12 cellular contexts compared by ENCODE assay signal in genomic region chr3:53243785-53244184, GRCh38. TPM values are rescaled to one million over a fixed set of nuclear protein-coding genes. Genes with fewer than 3 reads are reported as not detected.
DNase-seq lines count a peak whose midpoint lies in the region; ATAC-seq, FAIRE-seq and TF ChIP-seq lines count a peak whose summit lies in the region.
"Had no signal": no experiment of that assay in that cellular context is flagged by ENCODE, and none has a peak within 500 bp of the region (broad histone marks: within the 10 kb centered on the region; RNA-seq: fewer than 3 reads in every experiment).

No MANE protein-coding gene starts in this region.

- 87 to 88% methylated on average over 8 of the region's 8 CpGs for WGBS in GM23248 (ENCODE audit: low coverage in 1 of 2, low lambda C conversion rate in 2 of 2, missing lambda C conversion rate in 2 of 2), 2 experiments
- 92% methylated on average over 8 of the region's 8 CpGs; no CpG with 5 or more reads in 1 of the 2 experiments for WGBS in H1 (ENCODE audit: extremely low coverage in 1 of 2, insufficient coverage in 1 of 2, insufficient read length in 1 of 2, insufficient replicate concordance in 2 of 2, low coverage in 1 of 2, low lambda C conversion rate in 2 of 2, missing lambda C conversion rate in 1 of 2), 2 experiments

- H3K4me3 ChIP-seq in GM23248 (no peak overlapping the region), RWPE2 (ENCODE audit: severe bottlenecking) (no peak overlapping the region), H1 (ENCODE audit: extremely low read depth in 1 of 4, insufficient read depth in 2 of 4, low read depth in 3 of 4, low read length in 4 of 4) (no peak overlapping the region)
- H3K4me3 ChIP-seq: Peyer's patch had no signal

- POLR2A ChIA-PET in H1 (lab: Charles Lee; ENCODE audit: partially characterized antibody) = interaction anchor here (0.8 to 28.5 kb wide), 5 partner anchors 6 to 31 kb away, joined by 3 to 449 read pairs (median 4); partner anchors contain the start of gene TKT

- in situ Hi-C loops in GM23248 (cut with MboI) = no loop called here

- no peak for TF ChIP-seq RAD21 in H1 (IDR thresholded peaks at IDR 0.05 in 1 of 2, conservative IDR thresholded peaks at IDR 0.05 in 1 of 2; ENCODE audit: low read depth in 2 of 2, low read length in 2 of 2)

- no peaks in the 10 kb centered on the region for H3K27me3 Mint-ChIP-seq in osteocyte (ENCODE audit: unreplicated experiment)
- H3K27me3 Mint-ChIP-seq: activated naive CD8-positive, alpha-beta T cell had no signal

- H3K9me3 Mint-ChIP-seq in osteocyte (ENCODE audit: unreplicated experiment) = no peaks in the 10 kb centered on the region

- H3K79me1 ChIP-seq in H1 (ENCODE audit: low read depth, low read length) = peaks cover 22% of the 10 kb centered on the region

- H3K4me3 Mint-ChIP-seq in osteocyte (ENCODE audit: unreplicated experiment) = no peak overlapping the region
- H3K4me3 Mint-ChIP-seq: activated naive CD8-positive, alpha-beta T cell had no signal

- no peak overlapping the region for H4K5ac ChIP-seq in H1 (ENCODE audit: insufficient read length, low read depth, low read length)

- peaks cover 24% of the 10 kb centered on the region for H3K4me1 ChIP-seq in GM23248 (ENCODE audit: insufficient read depth)
- peaks cover 10% of the 10 kb centered on the region for H3K4me1 ChIP-seq in RWPE2 (ENCODE audit: insufficient read depth, poor library complexity, severe bottlenecking)
- H3K4me1 ChIP-seq in H1 (replicated peaks in 1 of 4; ENCODE audit: control insufficient read depth in 3 of 4, insufficient read depth in 4 of 4, low read length in 3 of 4) = peaks cover 4 to 21% (median 14%) of the 10 kb centered on the region in 4 experiments

- no peak overlapping the region for H3K4me2 ChIP-seq in GM23248 (ENCODE audit: unreplicated experiment)
- peak overlapping the region; percentile 3 to 5; a peak in 1 of 4 replicates for H3K4me2 ChIP-seq in H1 (ENCODE audit: insufficient read depth in 1 of 2, low read depth in 2 of 2, low read length in 2 of 2)

- H2AK5ac ChIP-seq in H1 (ENCODE audit: low read depth, low read length) = no peak overlapping the region

- CTCF ChIA-PET in H1 (lab: Charles Lee; ENCODE audit: partially characterized antibody) = interaction anchor here (0.7 to 10.6 kb wide), 12 partner anchors 8 to 56 kb away, joined by 3 to 64 read pairs (median 6); no protein-coding TSS in a partner anchor

- no peak overlapping the region for H2BK15ac ChIP-seq in H1 (ENCODE audit: low read length)

- no peak overlapping the region for H4K8ac ChIP-seq in H1 (ENCODE audit: extremely low read depth, insufficient read depth, low read length)

- H4K20me1 ChIP-seq in GM23248 (ENCODE audit: insufficient read depth) = peaks cover 11% of the 10 kb centered on the region
- peaks cover 40 to 64% of the 10 kb centered on the region in 2 experiments for H4K20me1 ChIP-seq in H1 (replicated peaks in 1 of 2; ENCODE audit: control insufficient read depth in 1 of 2, insufficient read depth in 2 of 2, low read length in 2 of 2)

- H3K36me3 Mint-ChIP-seq in osteocyte (ENCODE audit: unreplicated experiment) = peaks cover 36% of the 10 kb centered on the region

- H3K27ac ChIP-seq in GM23248 (peak overlapping the region; percentile 64; the same call in 1 of the 2 replicates), RWPE2 (ENCODE audit: poor library complexity, severe bottlenecking) (peak overlapping the region; percentile 27), H1 (ENCODE audit: low read depth, low read length) (no peak overlapping the region)
- H3K27ac ChIP-seq: Peyer's patch had no signal

- H3K4ac ChIP-seq in H1 (replicated peaks; ENCODE audit: insufficient read length, low read depth, low read length) = no peak overlapping the region

- no peaks in the 10 kb centered on the region for H3K9me3 ChIP-seq in GM23248 (ENCODE audit: low read depth)
- no peaks in the 10 kb centered on the region for H3K9me3 ChIP-seq in RWPE2 (ENCODE audit: severe bottlenecking)
- no peaks in the 10 kb centered on the region for H3K9me3 ChIP-seq in H1 (ENCODE audit: insufficient read depth in 2 of 2, low read depth in 1 of 2, low read length in 1 of 2)
- H3K9me3 ChIP-seq: Peyer's patch had no signal

- H2AFZ ChIP-seq in GM23248 = no peak overlapping the region
- H2AFZ ChIP-seq in H1 (ENCODE audit: low read length) = no peak overlapping the region

- H2BK120ac ChIP-seq in H1 (replicated peaks; ENCODE audit: low read depth, low read length) = no peak overlapping the region

- H3K9ac ChIP-seq in GM23248 (peak overlapping the region; percentile 58; the same call in 1 of the 2 replicates), H1 (replicated peaks in 1 of 4; ENCODE audit: extremely low read depth in 1 of 4, low read depth in 3 of 4, low read length in 3 of 4) (no peak overlapping the region)

- no peak for ATAC-seq in RWPE2 (ENCODE audit: low read depth)
- no peak for ATAC-seq in GM19035 (IDR thresholded peaks at IDR 0.05; ENCODE audit: unreplicated experiment)

- H3K9me2 ChIP-seq in GM23248 (ENCODE audit: insufficient read depth) = no peaks in the 10 kb centered on the region

- H3K23ac ChIP-seq in H1 (ENCODE audit: insufficient read length) = no peak overlapping the region

- no peak overlapping the region for H3K56ac ChIP-seq in H1 (replicated peaks; ENCODE audit: insufficient read length, low read depth, low read length)

- no peak overlapping the region for H2BK20ac ChIP-seq in H1 (ENCODE audit: low read length)

- TF ChIP-seq POLR2A in H1 (IDR thresholded peaks at IDR 0.05; ENCODE audit: control extremely low read depth in 1 of 2, low read depth in 2 of 2, low read length in 2 of 2) = no peak

- peaks cover 100% of the 10 kb centered on the region for H3K79me2 ChIP-seq in GM23248 (ENCODE audit: insufficient read depth)
- H3K79me2 ChIP-seq in H1 (ENCODE audit: control insufficient read depth in 1 of 2, insufficient read depth in 2 of 2, low read length in 2 of 2) = peaks cover 33 to 97% of the 10 kb centered on the region in 2 experiments

- no peaks in the 10 kb centered on the region for H3K23me2 ChIP-seq in H1 (ENCODE audit: low read depth, low read length)

- TF ChIP-seq CTCF in RWPE2 (IDR thresholded peaks at IDR 0.05; ENCODE audit: poor library complexity, severe bottlenecking) = no peak
- TF ChIP-seq CTCF in H1 (IDR thresholded peaks at IDR 0.05; ENCODE audit: control extremely low read depth in 1 of 3, insufficient read depth in 1 of 3, low read depth in 1 of 3, low read length in 3 of 3) = no peak
- TF ChIP-seq CTCF in osteocyte (IDR thresholded peaks at IDR 0.05) = no peak

- H3F3A ChIP-seq in GM23248 (ENCODE audit: insufficient read depth) = peaks cover 26% of the 10 kb centered on the region

- DNase-seq in GM23248 (no peak), RWPE2 (ENCODE audit: low spot score) (peak; percentile 23), H1 (ENCODE audit: low read depth in 1 of 2, low spot score in 2 of 2) (no peak), osteocyte (ENCODE audit: extremely low spot score, unreplicated experiment) (no peak), cerebellum (ENCODE audit: low spot score) (no peak)
- DNase-seq in activated CD8-positive, alpha-beta memory T cell treated with anti-CD3 and anti-CD28 coated beads, Interleukin-2, amount 50 U/mL, for 48 hours = no peak
- DNase-seq: C1 segment of cervical spinal cord, HCEC 1CT, kidney glomerular epithelial cell had no signal

- FAIRE-seq in H1 (lab: Jason Lieb, UNC) = no peak

- H4K91ac ChIP-seq in H1 (replicated peaks; ENCODE audit: insufficient read length, low read length) = no peak overlapping the region

- peak overlapping the region; percentile 84 for H3K27ac Mint-ChIP-seq in osteocyte (ENCODE audit: unreplicated experiment)
- H3K27ac Mint-ChIP-seq: activated naive CD8-positive, alpha-beta T cell had no signal

- peak overlapping the region; percentile 35 for H2BK5ac ChIP-seq in H1 (ENCODE audit: low read depth, low read length)

- H3K27me3 ChIP-seq in GM23248 (replicated peaks; ENCODE audit: insufficient read depth) (no peaks in the 10 kb centered on the region), RWPE2 (ENCODE audit: insufficient read depth, poor library complexity, severe bottlenecking) (no peaks in the 10 kb centered on the region), H1 (replicated peaks in 1 of 4; ENCODE audit: control insufficient read depth in 3 of 4, extremely low read depth in 1 of 4, insufficient read depth in 3 of 4, low read length in 3 of 4) (no peaks in the 10 kb centered on the region)
- H3K27me3 ChIP-seq: Peyer's patch had no signal

- no peak overlapping the region for H2BK12ac ChIP-seq in H1 (ENCODE audit: low read depth, low read length)

- no peak for TF ChIP-seq EP300 in H1 (IDR thresholded peaks at IDR 0.05; ENCODE audit: borderline replicate concordance in 1 of 2, low read depth in 2 of 2, low read length in 2 of 2)

- peaks cover 74% of the 10 kb centered on the region for H3K4me1 Mint-ChIP-seq in osteocyte (ENCODE audit: unreplicated experiment)

- no peak overlapping the region for H3K18ac ChIP-seq in H1 (ENCODE audit: extremely low read depth, low read length)

- H3K36me3 ChIP-seq in GM23248 (ENCODE audit: low read depth) = 0 out of 2 replicates have a peak, but pooled peaks cover 13% of the 10 kb centered on the region
- peaks cover 90% of the 10 kb centered on the region for H3K36me3 ChIP-seq in RWPE2 (ENCODE audit: low read depth)
- H3K36me3 ChIP-seq in H1 (ENCODE audit: control insufficient read depth in 2 of 4, insufficient read depth in 4 of 4, low read length in 3 of 4) = peaks cover 25 to 37% (median 33%) of the 10 kb centered on the region in 4 experiments

- H3K14ac ChIP-seq in H1 (ENCODE audit: insufficient read length) = no peak overlapping the region

TF ChIP-seq in H1, 55 proteins besides CTCF, POLR2A, EP300 and RAD21 (continues in another document):
- 0 out of 2 replicates have a peak, but pooled peaks have one; percentile 14 for TF ChIP-seq POLR2AphosphoS5 (IDR thresholded peaks at IDR 0.05; ENCODE audit: low read depth, low read length)
- no peak for TF ChIP-seq EGR1 (IDR thresholded peaks at IDR 0.05; ENCODE audit: borderline replicate concordance, low read depth, low read length)

RNA-seq across cellular contexts. Expression of gene TKT, which starts 12.0 kb away (rescaled TPM):
- 239 and 256 TPM in 2 replicates for total RNA-seq in GM23248 (2014; rRNA removed; shearing (Covaris generic))
- 129 and 134 TPM in 2 replicates for polyA plus RNA-seq in GM23248 (2016; fragmentation: Nextera tagmentation; extraction: Ambion mirVana)
- total RNA-seq in H1 (2021; fragmentation: NEBNext Ultra II Directional; extraction: Animal tissue kit (Norgen Biotek cat#: 25700)) = 975 and 986 TPM in 2 replicates
- 418 and 649 TPM in 2 replicates for polyA plus RNA-seq in H1 (2011; rRNA removed)
- polyA plus RNA-seq in H1 (2011; cell fraction: cytosol; rRNA removed) = 449 TPM
- polyA plus RNA-seq in H1 (2011; cell fraction: nucleus; rRNA removed) = 987 TPM
- polyA plus RNA-seq in H1 (2012, experiment 1 of 2) = 570 to 1,148 TPM (median 1,049 TPM) in 4 replicates
- polyA plus RNA-seq in H1 (2012, experiment 2 of 2) = 841 TPM
- 760 TPM for polyA plus RNA-seq in H1 (2013, experiment 1 of 2)
- 785 TPM for polyA plus RNA-seq in H1 (2013, experiment 2 of 2)
- 353 and 390 TPM in 2 replicates for polyA minus RNA-seq in H1 (2011; rRNA and poly(A)+ RNA removed)
- 430 TPM for polyA minus RNA-seq in H1 (2011; cell fraction: cytosol; rRNA and poly(A)+ RNA removed)
- polyA minus RNA-seq in H1 (2011; cell fraction: nucleus; rRNA and poly(A)+ RNA removed) = 346 TPM
- total RNA-seq in osteocyte = 480 and 494 TPM in 2 replicates
- total RNA-seq in cerebellum = 71.4 TPM
